2 cellular contexts compared by ENCODE assay signal in the genomic region with DNA sequence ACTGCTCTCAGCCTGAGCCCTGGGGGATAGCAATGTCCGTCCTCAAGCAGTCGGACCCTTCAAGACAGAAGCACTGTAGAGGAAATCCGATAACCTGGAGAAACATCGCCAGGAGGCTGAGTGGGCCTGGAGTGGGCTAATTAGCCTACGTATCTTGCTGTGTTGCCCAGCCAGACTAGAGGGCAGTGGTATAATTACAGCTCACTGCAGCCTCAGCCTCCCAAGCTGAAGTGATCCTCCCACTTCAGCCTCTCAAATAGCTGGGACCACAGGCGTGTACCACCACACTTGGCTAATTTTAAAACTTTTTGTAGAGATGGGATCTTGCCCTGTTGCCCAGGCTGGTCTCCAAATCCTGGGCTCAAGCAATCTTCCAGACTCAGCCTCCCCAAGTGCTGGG.
TF ChIP-seq lines count a peak whose summit lies in the region.

No MANE protein-coding gene starts in this region.

TF ChIP-seq in HepG2, 621 proteins besides CTCF, POLR2A, EP300 and RAD21:
- TF ChIP-seq, protein P1, sequence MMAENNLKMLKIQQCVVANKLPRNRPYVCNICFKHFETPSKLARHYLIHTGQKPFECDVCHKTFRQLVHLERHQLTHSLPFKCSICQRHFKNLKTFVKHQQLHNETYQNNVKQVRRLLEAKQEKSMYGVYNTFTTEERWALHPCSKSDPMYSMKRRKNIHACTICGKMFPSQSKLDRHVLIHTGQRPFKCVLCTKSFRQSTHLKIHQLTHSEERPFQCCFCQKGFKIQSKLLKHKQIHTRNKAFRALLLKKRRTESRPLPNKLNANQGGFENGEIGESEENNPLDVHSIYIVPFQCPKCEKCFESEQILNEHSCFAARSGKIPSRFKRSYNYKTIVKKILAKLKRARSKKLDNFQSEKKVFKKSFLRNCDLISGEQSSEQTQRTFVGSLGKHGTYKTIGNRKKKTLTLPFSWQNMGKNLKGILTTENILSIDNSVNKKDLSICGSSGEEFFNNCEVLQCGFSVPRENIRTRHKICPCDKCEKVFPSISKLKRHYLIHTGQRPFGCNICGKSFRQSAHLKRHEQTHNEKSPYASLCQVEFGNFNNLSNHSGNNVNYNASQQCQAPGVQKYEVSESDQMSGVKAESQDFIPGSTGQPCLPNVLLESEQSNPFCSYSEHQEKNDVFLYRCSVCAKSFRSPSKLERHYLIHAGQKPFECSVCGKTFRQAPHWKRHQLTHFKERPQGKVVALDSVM (CRISPR knock-in tag; IDR thresholded peaks at IDR 0.05) = peak; percentile 92
- peak; percentile 81; the same call in 1 of the 2 replicates for TF ChIP-seq ZNF121 (CRISPR knock-in tag; IDR thresholded peaks at IDR 0.05)
- TF ChIP-seq ZMYM3 (CRISPR knock-in tag; IDR thresholded peaks at IDR 0.05) = peak; percentile 29; the same call in 1 of the 2 replicates
- TF ChIP-seq ZNF383 (CRISPR knock-in tag; IDR thresholded peaks at IDR 0.05; ENCODE audit: borderline replicate concordance) = no peak
- TF ChIP-seq RORA (CRISPR knock-in tag; IDR thresholded peaks at IDR 0.05) = no peak
- TF ChIP-seq, protein P2, sequence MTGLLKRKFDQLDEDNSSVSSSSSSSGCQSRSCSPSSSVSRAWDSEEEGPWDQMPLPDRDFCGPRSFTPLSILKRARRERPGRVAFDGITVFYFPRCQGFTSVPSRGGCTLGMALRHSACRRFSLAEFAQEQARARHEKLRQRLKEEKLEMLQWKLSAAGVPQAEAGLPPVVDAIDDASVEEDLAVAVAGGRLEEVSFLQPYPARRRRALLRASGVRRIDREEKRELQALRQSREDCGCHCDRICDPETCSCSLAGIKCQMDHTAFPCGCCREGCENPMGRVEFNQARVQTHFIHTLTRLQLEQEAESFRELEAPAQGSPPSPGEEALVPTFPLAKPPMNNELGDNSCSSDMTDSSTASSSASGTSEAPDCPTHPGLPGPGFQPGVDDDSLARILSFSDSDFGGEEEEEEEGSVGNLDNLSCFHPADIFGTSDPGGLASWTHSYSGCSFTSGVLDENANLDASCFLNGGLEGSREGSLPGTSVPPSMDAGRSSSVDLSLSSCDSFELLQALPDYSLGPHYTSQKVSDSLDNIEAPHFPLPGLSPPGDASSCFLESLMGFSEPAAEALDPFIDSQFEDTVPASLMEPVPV (CRISPR knock-in tag; IDR thresholded peaks at IDR 0.05) = no peak

TF ChIP-seq in WTC11, 78 proteins besides CTCF, POLR2A, EP300 and RAD21:
- TF ChIP-seq, protein P3, sequence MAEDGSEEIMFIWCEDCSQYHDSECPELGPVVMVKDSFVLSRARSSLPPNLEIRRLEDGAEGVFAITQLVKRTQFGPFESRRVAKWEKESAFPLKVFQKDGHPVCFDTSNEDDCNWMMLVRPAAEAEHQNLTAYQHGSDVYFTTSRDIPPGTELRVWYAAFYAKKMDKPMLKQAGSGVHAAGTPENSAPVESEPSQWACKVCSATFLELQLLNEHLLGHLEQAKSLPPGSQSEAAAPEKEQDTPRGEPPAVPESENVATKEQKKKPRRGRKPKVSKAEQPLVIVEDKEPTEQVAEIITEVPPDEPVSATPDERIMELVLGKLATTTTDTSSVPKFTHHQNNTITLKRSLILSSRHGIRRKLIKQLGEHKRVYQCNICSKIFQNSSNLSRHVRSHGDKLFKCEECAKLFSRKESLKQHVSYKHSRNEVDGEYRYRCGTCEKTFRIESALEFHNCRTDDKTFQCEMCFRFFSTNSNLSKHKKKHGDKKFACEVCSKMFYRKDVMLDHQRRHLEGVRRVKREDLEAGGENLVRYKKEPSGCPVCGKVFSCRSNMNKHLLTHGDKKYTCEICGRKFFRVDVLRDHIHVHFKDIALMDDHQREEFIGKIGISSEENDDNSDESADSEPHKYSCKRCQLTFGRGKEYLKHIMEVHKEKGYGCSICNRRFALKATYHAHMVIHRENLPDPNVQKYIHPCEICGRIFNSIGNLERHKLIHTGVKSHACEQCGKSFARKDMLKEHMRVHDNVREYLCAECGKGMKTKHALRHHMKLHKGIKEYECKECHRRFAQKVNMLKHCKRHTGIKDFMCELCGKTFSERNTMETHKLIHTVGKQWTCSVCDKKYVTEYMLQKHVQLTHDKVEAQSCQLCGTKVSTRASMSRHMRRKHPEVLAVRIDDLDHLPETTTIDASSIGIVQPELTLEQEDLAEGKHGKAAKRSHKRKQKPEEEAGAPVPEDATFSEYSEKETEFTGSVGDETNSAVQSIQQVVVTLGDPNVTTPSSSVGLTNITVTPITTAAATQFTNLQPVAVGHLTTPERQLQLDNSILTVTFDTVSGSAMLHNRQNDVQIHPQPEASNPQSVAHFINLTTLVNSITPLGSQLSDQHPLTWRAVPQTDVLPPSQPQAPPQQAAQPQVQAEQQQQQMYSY (CRISPR knock-in tag; IDR thresholded peaks at IDR 0.05) = no peak
- peak; percentile 87 for TF ChIP-seq ZNF121 (CRISPR knock-in tag; IDR thresholded peaks at IDR 0.05)
